Comparison of ENCODE assay signal across 9 cellular contexts in the genomic region with DNA sequence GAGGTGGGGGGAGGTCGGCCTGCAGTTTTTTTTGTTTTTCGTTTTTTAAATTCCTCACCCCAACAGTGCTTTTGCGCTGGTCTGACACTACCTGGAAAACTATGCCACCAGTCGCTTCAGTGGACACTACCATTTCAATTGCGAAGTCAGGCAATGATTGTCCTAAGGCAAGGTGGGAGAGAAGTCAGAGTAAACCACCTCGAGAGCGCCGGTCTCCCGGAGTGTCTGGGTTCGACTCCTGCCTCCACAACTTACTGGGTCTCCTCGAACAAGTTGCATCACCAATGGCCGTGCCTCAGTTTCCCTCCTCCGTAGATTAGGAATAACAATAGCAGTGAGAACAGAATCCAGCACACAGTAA. TPM values are rescaled to one million over a fixed set of nuclear protein-coding genes. Genes with fewer than 3 reads are reported as not detected.
DNase-seq lines count a peak whose midpoint lies in the region; ATAC-seq and TF ChIP-seq lines count a peak whose summit lies in the region.
"Had no signal": no experiment of that assay in that cellular context is flagged by ENCODE, and none has a peak within 500 bp of the region (broad histone marks: within the 10 kb centered on the region; RNA-seq: fewer than 3 reads in every experiment).

No MANE protein-coding gene starts in this region.

- no peaks in the 10 kb centered on the region for H3K36me3 Mint-ChIP-seq in activated CD4-positive, alpha-beta T cell treated with anti-CD3 and anti-CD28 coated beads, Interleukin-2, amount 10 ng/mL, durations not matched to agents 7 days and 5 days (ENCODE audit: low read depth)
- H3K36me3 Mint-ChIP-seq in stimulated activated naive B cell treated with anti-CD40 and anti-IgM and Interleukin-4, amounts not matched to agents 10 μg/mL and 1 μg/mL and 100 μg/mL, for 72 hours = no peaks in the 10 kb centered on the region

- H3K27me3 ChIP-seq in mesenchymal stem cell (ENCODE audit: control insufficient read depth in 1 of 2, insufficient read depth in 1 of 2, low read length in 2 of 2) (peaks cover 0 to 12% of the 10 kb centered on the region in 2 experiments), tibial nerve (peaks cover 0 to 4% of the 10 kb centered on the region in 2 donors)

- peak overlapping the region; percentile 79 to 93 for H3K18ac ChIP-seq in mesenchymal stem cell (ENCODE audit: low read depth in 1 of 2, low read length in 2 of 2)

- H3K23ac ChIP-seq in mesenchymal stem cell (ENCODE audit: low read length in 2 of 2) = peak overlapping the region in 1 of 2 experiments; percentile 99

- H3K9ac ChIP-seq in mesenchymal stem cell (ENCODE audit: low read length) = peak overlapping the region; percentile 87

- H3K9me3 Mint-ChIP-seq in activated CD4-positive, alpha-beta T cell treated with anti-CD3 and anti-CD28 coated beads, Interleukin-2, amount 10 ng/mL, durations not matched to agents 7 days and 5 days = peaks cover 4% of the 10 kb centered on the region
- peaks cover 0 to 3% of the 10 kb centered on the region in 2 donors for H3K9me3 Mint-ChIP-seq in stimulated activated naive B cell treated with anti-CD40 and anti-IgM and Interleukin-4, amounts not matched to agents 10 μg/mL and 1 μg/mL and 100 μg/mL, for 72 hours

- peak overlapping the region; percentile 85 for H4K91ac ChIP-seq in mesenchymal stem cell (ENCODE audit: low read length)

- H3K27ac ChIP-seq in mesenchymal stem cell (ENCODE audit: low read length, poor library complexity, severe bottlenecking) = peak overlapping the region; percentile 38
- H3K27ac ChIP-seq in tibial nerve = peak overlapping the region in 2 of 4 donors; percentile 58 to 74

- no peak overlapping the region for H3K27ac Mint-ChIP-seq in activated CD4-positive, alpha-beta T cell treated with anti-CD3 and anti-CD28 coated beads, Interleukin-2, amount 10 ng/mL, durations not matched to agents 7 days and 5 days
- H3K27ac Mint-ChIP-seq in stimulated activated naive B cell treated with anti-CD40 and anti-IgM and Interleukin-4, amounts not matched to agents 10 μg/mL and 1 μg/mL and 100 μg/mL, for 72 hours = no peak overlapping the region

- H3K4me1 ChIP-seq in mesenchymal stem cell (ENCODE audit: control insufficient read depth, insufficient read depth, low read depth, low read length) (peaks cover 16% of the 10 kb centered on the region), tibial nerve (peaks cover 0 to 30% (median 5%) of the 10 kb centered on the region in 4 donors)

- peaks cover 16% of the 10 kb centered on the region for H3K79me1 ChIP-seq in mesenchymal stem cell (replicated peaks; ENCODE audit: low read length, poor library complexity, severe bottlenecking)

- H3K36me3 ChIP-seq in mesenchymal stem cell (ENCODE audit: control insufficient read depth in 1 of 2, insufficient read depth in 2 of 2, low read depth in 1 of 2, low read length in 2 of 2) (peaks cover 0 to 3% of the 10 kb centered on the region in 2 experiments), tibial nerve (no peaks in the 10 kb centered on the region)

- H3K4me2 ChIP-seq in mesenchymal stem cell (ENCODE audit: low read length, poor library complexity, severe bottlenecking) = peak overlapping the region; percentile 73

- TF ChIP-seq CTCF in choroid plexus epithelial cell (conservative IDR thresholded peaks at IDR 0.05; ENCODE audit: low read depth, low read length) = no peak
- no peak for TF ChIP-seq CTCF in tibial nerve (IDR thresholded peaks at IDR 0.05)

- H2BK120ac ChIP-seq in mesenchymal stem cell (ENCODE audit: low read depth, low read length) = no peak overlapping the region

- peak overlapping the region; percentile 70 to 85 for H2BK12ac ChIP-seq in mesenchymal stem cell (ENCODE audit: low read length in 2 of 2)

- no peak for DNase-seq in activated CD4-positive, alpha-beta T cell treated with anti-CD3 and anti-CD28 coated beads, Interleukin-2, amount 10 ng/mL, durations not matched to agents 7 days and 5 days
- no peak for DNase-seq in activated CD4-positive, alpha-beta T cell treated with anti-CD3 and anti-CD28 coated beads for 4 hours
- DNase-seq in choroid plexus epithelial cell (ENCODE audit: low read depth) (no peak), mesenchymal stem cell (no peak), tibial nerve (ENCODE audit: low spot score in 2 of 2) (no peak), superior temporal gyrus (ENCODE audit: extremely low spot score) (no peak)
- no peak for DNase-seq in stimulated activated naive B cell treated with anti-CD40 and anti-IgM and Interleukin-4, amounts not matched to agents 10 μg/mL and 1 μg/mL and 100 μg/mL, for 72 hours
- DNase-seq: DMS 273 treated with DMSO at 0.1 percent for 48 hours had no signal

- H2AK5ac ChIP-seq in mesenchymal stem cell (ENCODE audit: low read length, severe bottlenecking) = peak overlapping the region; percentile 74

- WGBS in mesenchymal stem cell = 59% methylated on average over 10 of the region's 13 CpGs
- WGBS in tibial nerve, 2 donors = 52 to 53% methylated on average over 13 of the region's 13 CpGs

- TF ChIP-seq EP300 in tibial nerve (IDR thresholded peaks at IDR 0.05) = no peak

- H2BK15ac ChIP-seq in mesenchymal stem cell (ENCODE audit: low read depth, poor library complexity, severe bottlenecking) = peak overlapping the region; percentile 15

- H3K27me3 Mint-ChIP-seq in activated CD4-positive, alpha-beta T cell treated with anti-CD3 and anti-CD28 coated beads, Interleukin-2, amount 10 ng/mL, durations not matched to agents 7 days and 5 days = peaks cover 66% of the 10 kb centered on the region
- H3K27me3 Mint-ChIP-seq in stimulated activated naive B cell treated with anti-CD40 and anti-IgM and Interleukin-4, amounts not matched to agents 10 μg/mL and 1 μg/mL and 100 μg/mL, for 72 hours = peaks cover 20 to 62% of the 10 kb centered on the region in 2 donors

- POLR2A ChIA-PET in activated CD4-positive, alpha-beta T cell treated with anti-CD3 and anti-CD28 coated beads, Interleukin-2, amount 10 ng/mL, durations not matched to agents 7 days and 5 days (lab: Charles Lee) = no interaction called here

- H4K8ac ChIP-seq in mesenchymal stem cell (ENCODE audit: low read length) = peak overlapping the region; percentile 71

- peak overlapping the region in 1 of 2 experiments; percentile 87 for H3K14ac ChIP-seq in mesenchymal stem cell (ENCODE audit: low read length in 2 of 2)

- peaks cover 15% of the 10 kb centered on the region for H3K4me1 Mint-ChIP-seq in activated CD4-positive, alpha-beta T cell treated with anti-CD3 and anti-CD28 coated beads, Interleukin-2, amount 10 ng/mL, durations not matched to agents 7 days and 5 days
- peaks cover 5% of the 10 kb centered on the region in 2 donors for H3K4me1 Mint-ChIP-seq in stimulated activated naive B cell treated with anti-CD40 and anti-IgM and Interleukin-4, amounts not matched to agents 10 μg/mL and 1 μg/mL and 100 μg/mL, for 72 hours

- peak overlapping the region; percentile 40 to 84 for H3K4ac ChIP-seq in mesenchymal stem cell (ENCODE audit: low read depth in 1 of 2, low read length in 2 of 2)

- ATAC-seq in GM21529 (IDR thresholded peaks at IDR 0.05; ENCODE audit: unreplicated experiment) = no peak
- ATAC-seq in stimulated activated naive B cell treated with anti-CD40 and anti-IgM and Interleukin-4, amounts not matched to agents 10 μg/mL and 1 μg/mL and 100 μg/mL, for 72 hours (replicated peaks) = no peak

- H3K9me3 ChIP-seq in mesenchymal stem cell (ENCODE audit: control insufficient read depth, low read length) = no peaks in the 10 kb centered on the region
- peaks cover 0 to 3% (median 0%) of the 10 kb centered on the region in 4 donors for H3K9me3 ChIP-seq in tibial nerve

- TF ChIP-seq POLR2A in tibial nerve (IDR thresholded peaks at IDR 0.05) = no peak

- H3K4me3 Mint-ChIP-seq in activated CD4-positive, alpha-beta T cell treated with anti-CD3 and anti-CD28 coated beads, Interleukin-2, amount 10 ng/mL, durations not matched to agents 7 days and 5 days = peak overlapping the region; percentile 61
- peak overlapping the region in 1 of 2 donors; percentile 78 for H3K4me3 Mint-ChIP-seq in stimulated activated naive B cell treated with anti-CD40 and anti-IgM and Interleukin-4, amounts not matched to agents 10 μg/mL and 1 μg/mL and 100 μg/mL, for 72 hours

- H2AFZ ChIP-seq in mesenchymal stem cell (ENCODE audit: low read depth, low read length) = peak overlapping the region; percentile 80

- H3K4me3 ChIP-seq in choroid plexus epithelial cell (ENCODE audit: low read depth, low read length) (peak overlapping the region; percentile 69), mesenchymal stem cell (ENCODE audit: insufficient read depth in 1 of 2, low read depth in 1 of 2, low read length in 2 of 2) (peak overlapping the region; percentile 82 to 83), tibial nerve (peak overlapping the region; percentile 58 to 71 (median 64))

- H2BK5ac ChIP-seq in mesenchymal stem cell (ENCODE audit: low read depth, low read length, poor library complexity, severe bottlenecking) = no peak overlapping the region

- CTCF ChIA-PET in activated CD4-positive, alpha-beta T cell treated with anti-CD3 and anti-CD28 coated beads, Interleukin-2, amount 10 ng/mL, durations not matched to agents 7 days and 5 days (lab: Charles Lee) = no interaction called here

RNA-seq across cellular contexts. Expression of a gene that starts 0.6 kb away (rescaled TPM):
- under 1 TPM; 0.37 to 0.52 TPM for total RNA-seq in activated CD4-positive, alpha-beta T cell treated with anti-CD3 and anti-CD28 coated beads, Interleukin-2, amount 10 ng/mL, durations not matched to agents 7 days and 5 days
- polyA plus RNA-seq in mesenchymal stem cell (2013, experiment 1 of 2) = 12.6 TPM
- 11.5 TPM for polyA plus RNA-seq in mesenchymal stem cell (2013, experiment 2 of 2)
- 1 to 10 TPM; 1.6 to 8.1 (median 5.3) TPM for total RNA-seq in tibial nerve
